8 cellular contexts compared by ENCODE assay signal in the genomic region with DNA sequence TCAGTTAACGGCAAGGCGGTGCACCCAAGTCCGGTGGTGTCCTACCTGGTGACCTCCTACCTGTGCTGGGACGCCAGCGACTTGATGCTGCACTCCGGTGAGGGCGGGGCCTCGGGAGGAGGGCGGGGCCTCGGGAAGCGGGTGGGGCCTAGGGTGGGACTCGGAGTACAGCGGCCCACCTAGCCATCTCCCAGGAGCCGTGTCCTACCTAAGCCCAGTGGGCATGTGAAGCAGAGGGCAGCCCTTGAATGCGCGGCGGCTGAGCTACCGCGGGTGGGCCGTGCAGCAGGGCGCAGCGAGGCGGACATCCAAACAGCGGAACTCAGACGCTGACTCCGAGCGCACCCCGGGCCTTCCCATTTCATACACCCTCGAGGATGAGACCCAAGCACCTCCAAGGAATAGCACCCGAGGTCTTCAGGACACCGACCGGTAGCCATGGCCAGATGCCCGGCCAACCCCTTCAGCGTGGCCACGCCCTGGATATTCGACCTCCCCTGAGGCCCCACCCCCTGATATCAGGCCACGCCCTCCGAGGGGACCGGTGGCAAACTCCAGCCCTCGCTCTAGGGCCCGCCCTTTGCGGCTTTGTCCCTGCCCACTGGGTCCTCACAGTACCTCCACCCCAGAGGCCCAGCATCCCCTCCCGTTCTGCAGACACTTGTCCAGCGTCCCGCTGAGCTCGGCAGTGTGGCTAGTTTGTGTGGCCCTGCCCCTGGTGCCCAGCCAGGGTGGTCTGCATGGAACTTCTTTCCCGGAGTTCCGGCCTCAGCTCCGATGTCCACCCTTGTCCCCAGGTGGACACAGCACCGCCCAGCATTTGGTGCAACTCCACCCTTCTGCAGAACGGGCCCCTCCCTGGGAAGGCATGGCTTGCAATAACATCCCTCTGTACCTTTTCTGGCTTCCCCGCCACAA.
DNase-seq lines count a peak whose midpoint lies in the region; ATAC-seq lines count a peak whose summit lies in the region.

No MANE protein-coding gene starts in this region.

- no peak overlapping the region for H3K9ac ChIP-seq in iPS-18a (ENCODE audit: low read length)

- H3K27me3 Mint-ChIP-seq in activated naive CD4-positive, alpha-beta T cell treated with anti-CD3 and anti-CD28 coated beads, Interleukin-2, amount 10 ng/mL, durations not matched to agents 7 days and 5 days: peaks cover 91% of the 10 kb centered on the region

- ATAC-seq in GM18502 (IDR thresholded peaks at IDR 0.05; ENCODE audit: poor library complexity, unreplicated experiment): peak; percentile 61
- ATAC-seq in HG02759 (IDR thresholded peaks at IDR 0.05; ENCODE audit: unreplicated experiment): peak; percentile 62
- peak; percentile 51 for ATAC-seq in stimulated activated effector memory CD8-positive, alpha-beta T cell treated with anti-CD3 and anti-CD28 coated beads, Interleukin-12 subunit alpha, Interleukin-12 subunit beta, amount 100 ng/mL, for 72 hours

- peaks cover 50% of the 10 kb centered on the region for H3K27me3 ChIP-seq in iPS-18a (ENCODE audit: control insufficient read depth, insufficient read depth, low read length)

- H3K4me3 Mint-ChIP-seq in activated naive CD4-positive, alpha-beta T cell treated with anti-CD3 and anti-CD28 coated beads, Interleukin-2, amount 10 ng/mL, durations not matched to agents 7 days and 5 days: peak overlapping the region; percentile 65
- peak overlapping the region; percentile 70 for H3K4me3 Mint-ChIP-seq in stimulated activated effector memory CD8-positive, alpha-beta T cell treated with anti-CD3 and anti-CD28 coated beads, Interleukin-12 subunit alpha, Interleukin-12 subunit beta, amount 100 ng/mL, for 72 hours

- peaks cover 8% of the 10 kb centered on the region for H3K4me1 ChIP-seq in iPS-18a (ENCODE audit: control insufficient read depth, low read depth, low read length)

- H3K27ac ChIP-seq in iPS-18a (ENCODE audit: low read length): no peak overlapping the region

- CTCF ChIA-PET in activated naive CD4-positive, alpha-beta T cell treated with anti-CD3 and anti-CD28 coated beads, Interleukin-2, amount 10 ng/mL, durations not matched to agents 7 days and 5 days (lab: Charles Lee): no interaction called here

- no peaks in the 10 kb centered on the region for H3K9me3 ChIP-seq in iPS-18a (ENCODE audit: control insufficient read depth, low read depth, low read length)

- peak overlapping the region; percentile 79 for H3K4me3 ChIP-seq in iPS-18a (ENCODE audit: low read length)

- DNase-seq in AG08396 (ENCODE audit: low spot score): peak; percentile 78
- peak; percentile 62 for DNase-seq in NCI-H2196 (lab: John Stamatoyannopoulos, UW; ENCODE audit: unreplicated experiment)
- peak; percentile 72 for DNase-seq in activated naive CD4-positive, alpha-beta T cell treated with anti-CD3 and anti-CD28 coated beads, Interleukin-2, amount 10 ng/mL, durations not matched to agents 7 days and 5 days
- peak; percentile 48 to 83 for DNase-seq in stimulated activated effector memory CD8-positive, alpha-beta T cell treated with anti-CD3 and anti-CD28 coated beads, Interleukin-12 subunit alpha, Interleukin-12 subunit beta, amount 100 ng/mL, for 72 hours (ENCODE audit: low spot score in 2 of 2)
- no peak for DNase-seq in activated gamma-delta T cell (lab: John Stamatoyannopoulos, UW)

- H3K9me3 Mint-ChIP-seq in activated naive CD4-positive, alpha-beta T cell treated with anti-CD3 and anti-CD28 coated beads, Interleukin-2, amount 10 ng/mL, durations not matched to agents 7 days and 5 days: peaks cover 2% of the 10 kb centered on the region
- no peaks in the 10 kb centered on the region for H3K9me3 Mint-ChIP-seq in stimulated activated effector memory CD8-positive, alpha-beta T cell treated with anti-CD3 and anti-CD28 coated beads, Interleukin-12 subunit alpha, Interleukin-12 subunit beta, amount 100 ng/mL, for 72 hours

- H3K36me3 ChIP-seq in iPS-18a (ENCODE audit: control insufficient read depth, low read depth, low read length): no peaks in the 10 kb centered on the region

- H3K36me3 Mint-ChIP-seq in activated naive CD4-positive, alpha-beta T cell treated with anti-CD3 and anti-CD28 coated beads, Interleukin-2, amount 10 ng/mL, durations not matched to agents 7 days and 5 days: no peaks in the 10 kb centered on the region
- no peaks in the 10 kb centered on the region for H3K36me3 Mint-ChIP-seq in stimulated activated effector memory CD8-positive, alpha-beta T cell treated with anti-CD3 and anti-CD28 coated beads, Interleukin-12 subunit alpha, Interleukin-12 subunit beta, amount 100 ng/mL, for 72 hours

- peaks cover 35% of the 10 kb centered on the region for H3K4me1 Mint-ChIP-seq in activated naive CD4-positive, alpha-beta T cell treated with anti-CD3 and anti-CD28 coated beads, Interleukin-2, amount 10 ng/mL, durations not matched to agents 7 days and 5 days
- H3K4me1 Mint-ChIP-seq in stimulated activated effector memory CD8-positive, alpha-beta T cell treated with anti-CD3 and anti-CD28 coated beads, Interleukin-12 subunit alpha, Interleukin-12 subunit beta, amount 100 ng/mL, for 72 hours: peaks cover 53% of the 10 kb centered on the region

- no peak overlapping the region for H3K27ac Mint-ChIP-seq in activated naive CD4-positive, alpha-beta T cell treated with anti-CD3 and anti-CD28 coated beads, Interleukin-2, amount 10 ng/mL, durations not matched to agents 7 days and 5 days
- H3K27ac Mint-ChIP-seq in stimulated activated effector memory CD8-positive, alpha-beta T cell treated with anti-CD3 and anti-CD28 coated beads, Interleukin-12 subunit alpha, Interleukin-12 subunit beta, amount 100 ng/mL, for 72 hours: peak overlapping the region; percentile 85
